ENCODE assay signal across 1 cellular context in genomic region chr22:30386608-30386959, GRCh38.
TF ChIP-seq lines count a peak whose summit lies in the region.

No MANE protein-coding gene starts in this region.

TF ChIP-seq in HCT116, 20 proteins besides CTCF, POLR2A, EP300 and RAD21 (continued from another document):
- no peak for TF ChIP-seq ZBTB33 (IDR thresholded peaks at IDR 0.05; ENCODE audit: extremely low read depth, insufficient replicate concordance, low read length)
- no peak for TF ChIP-seq EGR1 (IDR thresholded peaks at IDR 0.05; ENCODE audit: low read depth)
- TF ChIP-seq CBX3 (IDR thresholded peaks at IDR 0.05; ENCODE audit: low read depth) = no peak
- no peak for TF ChIP-seq YY1 (IDR thresholded peaks at IDR 0.05; ENCODE audit: extremely low read depth, insufficient replicate concordance, low read depth, low read length)
- no peak for TF ChIP-seq ATF3 (IDR thresholded peaks at IDR 0.05)
- TF ChIP-seq SP1 (IDR thresholded peaks at IDR 0.05; ENCODE audit: low read depth) = no peak
- no peak for TF ChIP-seq ZFX (IDR thresholded peaks at IDR 0.05)
- no peak for TF ChIP-seq SIN3A (IDR thresholded peaks at IDR 0.05; ENCODE audit: low read depth)
- TF ChIP-seq ZNF274 (IDR thresholded peaks at IDR 0.05; ENCODE audit: low read depth, low read length) = no peak
- no peak for TF ChIP-seq REST (IDR thresholded peaks at IDR 0.05; ENCODE audit: low read depth)
- no peak for TF ChIP-seq FOSL1 (IDR thresholded peaks at IDR 0.05; ENCODE audit: low read depth)
- no peak for TF ChIP-seq ELF1 (IDR thresholded peaks at IDR 0.05; ENCODE audit: borderline replicate concordance, low read depth)
- no peak for TF ChIP-seq MAX (IDR thresholded peaks at IDR 0.05)
- TF ChIP-seq POLR2AphosphoS5 (IDR thresholded peaks at IDR 0.05; ENCODE audit: low read depth, low read length) = no peak
TF ChIP-seq in HCT116: peak in this region for 0.
